ENCODE assay signal across 12 cellular contexts in the genomic region with DNA sequence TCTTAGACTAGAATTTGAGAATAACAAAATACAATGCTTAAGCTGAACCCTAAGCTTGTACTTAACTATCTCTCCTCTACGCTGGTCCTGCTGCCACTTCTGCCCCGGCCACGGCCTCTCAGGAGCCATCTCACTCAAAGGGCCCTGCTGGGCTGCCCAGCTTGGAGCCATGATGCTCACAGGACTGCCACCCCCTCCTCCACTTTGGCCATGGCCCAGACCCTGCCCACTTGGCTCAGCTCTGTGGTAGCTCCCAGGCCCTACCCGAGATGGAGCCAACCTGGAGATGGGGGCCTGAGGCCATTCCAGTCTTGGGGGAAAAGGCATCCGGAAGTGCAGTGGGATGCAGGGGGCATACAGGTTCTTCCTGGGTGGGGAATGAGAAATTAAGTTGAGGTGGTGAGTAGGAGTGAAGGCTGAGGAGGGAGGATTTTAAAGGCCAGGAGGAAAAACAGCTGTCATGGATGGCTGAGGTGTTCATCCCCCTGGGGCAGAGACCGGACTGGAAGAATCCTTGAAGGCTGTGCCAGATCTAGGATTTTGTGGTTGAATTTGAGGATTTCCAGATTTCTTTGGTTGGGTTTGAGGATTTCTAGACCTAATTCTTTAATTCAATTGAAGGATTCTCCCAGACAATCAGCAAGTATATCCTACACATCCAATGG. TPM values are rescaled to one million over a fixed set of nuclear protein-coding genes. Genes with fewer than 3 reads are reported as not detected.
A peak's percentile ranks its signal among the peaks of the same experiment; 100 is the strongest.
DNase-seq lines count a peak whose midpoint lies in the region; FAIRE-seq lines count a peak whose summit lies in the region.
"Had no signal": no experiment of that assay in that cellular context is flagged by ENCODE, and none has a peak within 500 bp of the region (broad histone marks: within the 10 kb centered on the region; RNA-seq: fewer than 3 reads in every experiment).

No MANE protein-coding gene starts in this region.

- no peaks in the 10 kb centered on the region for H3K27me3 ChIP-seq in duodenal mucosa (ENCODE audit: control insufficient read depth in 1 of 2, insufficient read depth in 2 of 2, low read length in 2 of 2)
- H3K27me3 ChIP-seq in small intestine (ENCODE audit: control insufficient read depth in 2 of 2, insufficient read depth in 2 of 2, low read length in 2 of 2) = no peaks in the 10 kb centered on the region

- no peak for FAIRE-seq in small intestine (lab: Jason Lieb, UNC)
- FAIRE-seq: colon had no signal

- H3K9me3 ChIP-seq in duodenal mucosa (ENCODE audit: control insufficient read depth in 1 of 2, low read length in 2 of 2) (no peaks in the 10 kb centered on the region), small intestine (ENCODE audit: control insufficient read depth, low read depth) (no peaks in the 10 kb centered on the region)

- H3K4me3 ChIP-seq in duodenal mucosa (ENCODE audit: low read depth in 1 of 2, low read length in 2 of 2) = peak overlapping the region; percentile 60 to 63
- H3K4me3 ChIP-seq in small intestine (ENCODE audit: low read depth in 1 of 2, low read length in 2 of 2) = peak overlapping the region; percentile 30 to 46
- H3K4me3 ChIP-seq: smooth muscle cell had no signal

- peak; percentile 24 for DNase-seq in NK-92 treated with Interleukin-12 subunit alpha and Interleukin-12 subunit beta, amount 100 ng/mL, for 24 hours (lab: John Stamatoyannopoulos, UW)
- DNase-seq in NK-92 (lab: John Stamatoyannopoulos, UW; ENCODE audit: unreplicated experiment) (no peak), NAMALWA (ENCODE audit: low spot score) (peak; percentile 30), small intestine (no peak), NCI-H748 treated with DMSO at 0.1 percent for 48 hours (lab: John Stamatoyannopoulos, UW) (no peak), G401 (ENCODE audit: low spot score) (no peak), NCI-H2227 (lab: John Stamatoyannopoulos, UW; ENCODE audit: unreplicated experiment) (no peak)

- H3K4me1 ChIP-seq in duodenal mucosa (ENCODE audit: control insufficient read depth in 1 of 2, insufficient read depth in 2 of 2, low read length in 2 of 2) (peaks cover 13 to 17% of the 10 kb centered on the region in 2 donors), small intestine (ENCODE audit: control insufficient read depth in 2 of 2, insufficient read depth in 1 of 2, low read depth in 1 of 2, low read length in 1 of 2) (no peaks in the 10 kb centered on the region)

- H3K36me3 ChIP-seq in duodenal mucosa (ENCODE audit: control insufficient read depth in 1 of 2, insufficient read depth in 2 of 2, low read length in 2 of 2) = no peaks in the 10 kb centered on the region
- H3K36me3 ChIP-seq in small intestine (ENCODE audit: control insufficient read depth in 2 of 2, insufficient read depth in 2 of 2, low read length in 2 of 2) = no peaks in the 10 kb centered on the region

- H3K9ac ChIP-seq in duodenal mucosa (ENCODE audit: low read depth in 1 of 2, low read length in 2 of 2) = peak overlapping the region in 1 of 2 donors; percentile 56

- 60 to 79% (median 77%) methylated on average over 3 to 6 of the region's 6 CpGs for WGBS in small intestine, 3 donors

- H3K27ac ChIP-seq in duodenal mucosa (ENCODE audit: low read depth, low read length) (peak overlapping the region; percentile 32), small intestine (ENCODE audit: low read depth in 1 of 2, low read length in 1 of 2) (peak overlapping the region; percentile 21 to 80)
- H3K27ac ChIP-seq: 22Rv1 had no signal

- in situ Hi-C loops in G401 (cut with HindIII; ENCODE audit: low sequenced_read_pairs) = no loop called here

RNA-seq across cellular contexts. Expression of gene SASH3, which starts 0.8 kb away (rescaled TPM):
- 10 to 100 TPM in 1 of 3 donors, 1 to 10 TPM in 2; 3.8 to 11.1 (median 7.0) TPM for polyA plus RNA-seq in small intestine
- not detected in 2 replicates for total RNA-seq in G401 (2014; rRNA removed; shearing (Covaris generic))
- total RNA-seq: H7, smooth muscle cell had no signal
- polyA plus RNA-seq: smooth muscle cell had no signal

RNA-seq across cellular contexts. Expression of gene XPNPEP2, which starts 41.8 kb away (rescaled TPM):
- 10 to 100 TPM; 27.0 to 80.1 (median 27.3) TPM for polyA plus RNA-seq in small intestine
- not detected in 2 replicates for total RNA-seq in G401 (2014; rRNA removed; shearing (Covaris generic))

Comparison
In these comparisons a context has a peak if more than half of its experiments do, and no peak if none do; other contexts are left out.
1. DNase-seq: peak in NK-92 treated with Interleukin-12 subunit alpha and Interleukin-12 subunit beta, amount 100 ng/mL, for 24 hours (single experiment) and NAMALWA (single experiment); none in NK-92 (single experiment), small intestine (single experiment), NCI-H748 treated with DMSO at 0.1 percent for 48 hours (single experiment), G401 (single experiment) and NCI-H2227 (single experiment).